ENCODE assay signal across 12 cellular contexts in the genomic region with DNA sequence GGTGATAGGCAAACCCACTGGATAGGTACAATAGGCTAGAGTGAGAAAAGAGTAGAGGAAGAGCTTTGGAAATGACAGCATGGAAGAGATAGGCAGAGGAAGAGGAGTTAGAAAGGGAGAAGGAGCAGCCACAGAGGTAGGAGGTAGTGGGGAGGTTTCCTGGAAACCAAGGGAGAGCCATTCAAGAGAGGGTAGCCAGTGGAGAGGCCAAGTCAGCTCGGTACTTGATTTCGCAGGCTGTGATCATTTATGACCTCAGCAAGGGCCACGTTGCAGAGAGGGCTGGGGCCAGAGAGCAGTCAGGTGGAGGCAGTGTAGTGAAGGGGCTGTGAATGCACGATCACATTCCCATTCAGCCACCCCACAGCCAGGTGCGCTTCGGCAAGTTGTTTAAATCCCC.
DNase-seq lines count a peak whose midpoint lies in the region; ATAC-seq, FAIRE-seq and TF ChIP-seq lines count a peak whose summit lies in the region.
"Had no signal": no experiment of that assay in that cellular context is flagged by ENCODE, and none has a peak within 500 bp of the region (broad histone marks: within the 10 kb centered on the region; RNA-seq: fewer than 3 reads in every experiment).

No MANE protein-coding gene starts in this region.

- peak overlapping the region; percentile 36; the same call in 1 of the 2 replicates for H3K4me2 ChIP-seq in BLaER1

- H3K27ac ChIP-seq in BLaER1, result no peak overlapping the region

- no peak for TF ChIP-seq CTCF in natural killer cell (IDR thresholded peaks at IDR 0.05)

- FAIRE-seq in GM12892 (lab: Jason Lieb, UNC) (no peak), H54 (lab: Jason Lieb, UNC) (no peak)

- no peak overlapping the region for H3K9ac ChIP-seq in BLaER1

- no peaks in the 10 kb centered on the region for H3K27me3 ChIP-seq in BLaER1

- TF ChIP-seq POLR2A in GM12892 (IDR thresholded peaks at IDR 0.05; ENCODE audit: low read depth, low read length) (peak; percentile 24; the same call in 1 of the 2 replicates), H54 (IDR thresholded peaks at IDR 0.05; ENCODE audit: low read depth, low read length) (no peak)

- no peak overlapping the region for H3K4me3 Mint-ChIP-seq in activated naive CD8-positive, alpha-beta T cell treated with anti-CD3 and anti-CD28 coated beads for 36 hours
- H3K4me3 Mint-ChIP-seq in natural killer cell, result no peak overlapping the region

- H4K20me1 ChIP-seq in BLaER1, result peaks cover 100% of the 10 kb centered on the region

- peaks cover 53% of the 10 kb centered on the region for H3K4me1 Mint-ChIP-seq in activated naive CD8-positive, alpha-beta T cell treated with anti-CD3 and anti-CD28 coated beads for 36 hours
- peaks cover 63 to 66% of the 10 kb centered on the region in 2 donors for H3K4me1 Mint-ChIP-seq in natural killer cell

- peak in 1 of 3 donors; percentile 14 for ATAC-seq in natural killer cell
- no peak for ATAC-seq in HG03097 (IDR thresholded peaks at IDR 0.05; ENCODE audit: low FRiP score, unreplicated experiment)
- no peak for ATAC-seq in GM18870 (IDR thresholded peaks at IDR 0.05; ENCODE audit: unreplicated experiment)
- no peak for ATAC-seq in GM21576 (IDR thresholded peaks at IDR 0.05; ENCODE audit: unreplicated experiment)
- ATAC-seq: left lobe of liver had no signal

- no peaks in the 10 kb centered on the region for H3K9me3 ChIP-seq in BLaER1

- DNase-seq in GM12892 (ENCODE audit: insufficient read length), result no peak
- no peak for DNase-seq in activated naive CD8-positive, alpha-beta T cell treated with anti-CD3 and anti-CD28 coated beads for 36 hours
- DNase-seq in natural killer cell, result no peak
- DNase-seq in H54 (ENCODE audit: insufficient read length, low spot score), result no peak
- DNase-seq: effector CD8-positive, alpha-beta T cell; GOT3; NCI-H526 treated with DMSO at 0.1 percent for 48 hours had no signal

- no peaks in the 10 kb centered on the region for H3K9me3 Mint-ChIP-seq in activated naive CD8-positive, alpha-beta T cell treated with anti-CD3 and anti-CD28 coated beads for 36 hours
- H3K9me3 Mint-ChIP-seq in natural killer cell, result no peaks in the 10 kb centered on the region

- peaks cover 41% of the 10 kb centered on the region for H3K36me3 Mint-ChIP-seq in activated naive CD8-positive, alpha-beta T cell treated with anti-CD3 and anti-CD28 coated beads for 36 hours
- H3K36me3 Mint-ChIP-seq in natural killer cell, result no peaks in the 10 kb centered on the region

- intact Hi-C loops in natural killer cell (cut with micrococcal nuclease), result no loop called here

- H3K27me3 Mint-ChIP-seq in activated naive CD8-positive, alpha-beta T cell treated with anti-CD3 and anti-CD28 coated beads for 36 hours, result no peaks in the 10 kb centered on the region
- H3K27me3 Mint-ChIP-seq in natural killer cell (ENCODE audit: low read depth in 2 of 2), result no peaks in the 10 kb centered on the region

- peaks cover 97% of the 10 kb centered on the region for H3K36me3 ChIP-seq in BLaER1

- peak overlapping the region; percentile 9 for H3K27ac Mint-ChIP-seq in activated naive CD8-positive, alpha-beta T cell treated with anti-CD3 and anti-CD28 coated beads for 36 hours
- peak overlapping the region; percentile 45 to 68 for H3K27ac Mint-ChIP-seq in natural killer cell

- H3K4me1 ChIP-seq in BLaER1, result peaks cover 91% of the 10 kb centered on the region

- no peak overlapping the region for H3K4me3 ChIP-seq in BLaER1
